ENCODE assay signal across 7 cellular contexts in genomic region chr17:81481815-81482505, GRCh38. TPM values are rescaled to one million over a fixed set of nuclear protein-coding genes. Genes with fewer than 3 reads are reported as not detected.
DNase-seq lines count a peak whose midpoint lies in the region; ATAC-seq and TF ChIP-seq lines count a peak whose summit lies in the region.

No MANE protein-coding gene starts in this region.

- H3K36me3 Mint-ChIP-seq in activated naive CD8-positive, alpha-beta T cell treated with anti-CD3 and anti-CD28 coated beads, Interleukin-2, amount 10 ng/mL, durations not matched to agents 7 days and 5 days: no peaks in the 10 kb centered on the region

- H3K4me1 ChIP-seq in IMR-90 (ENCODE audit: control insufficient read depth, insufficient read depth, low read length) (peaks cover 10% of the 10 kb centered on the region), left lung (peaks cover 5 to 30% of the 10 kb centered on the region in 2 donors)

- no peak overlapping the region for H3K56ac ChIP-seq in IMR-90 (ENCODE audit: extremely low read depth, insufficient read depth, low read length)

- H2AFZ ChIP-seq in IMR-90 (replicated peaks; ENCODE audit: low read length, poor library complexity): peak overlapping the region; percentile 86

- H3K18ac ChIP-seq in IMR-90 (ENCODE audit: low read depth, low read length): no peak overlapping the region; the same call in 1 of the 2 replicates

- no peaks in the 10 kb centered on the region for H3K9me3 Mint-ChIP-seq in activated naive CD8-positive, alpha-beta T cell treated with anti-CD3 and anti-CD28 coated beads, Interleukin-2, amount 10 ng/mL, durations not matched to agents 7 days and 5 days
- no peaks in the 10 kb centered on the region for H3K9me3 Mint-ChIP-seq in stimulated activated naive CD8-positive, alpha-beta T cell treated with anti-CD3 and anti-CD28 coated beads, Interleukin-15, amount 100 ng/mL, for 72 hours

- peak overlapping the region; percentile 91 for H2AK9ac ChIP-seq in IMR-90 (replicated peaks; ENCODE audit: low read depth, low read length, poor library complexity)

- dilution Hi-C loops in IMR-90 (cut with HindIII; ENCODE audit: low sequenced_read_pairs, unreplicated experiment): no loop called here

- TF ChIP-seq POLR2A in IMR-90 (IDR thresholded peaks at IDR 0.05; ENCODE audit: low read depth, low read length): no peak

- H3K23ac ChIP-seq in IMR-90 (ENCODE audit: low read depth, low read length): peak overlapping the region; percentile 76; the same call in 1 of the 2 replicates

- H3K36me3 ChIP-seq in IMR-90 (ENCODE audit: control insufficient read depth, insufficient read depth, low read length) (no peaks in the 10 kb centered on the region), left lung (no peaks in the 10 kb centered on the region)

- POLR2A ChIA-PET in IMR-90 (lab: Charles Lee; ENCODE audit: unreplicated experiment): no interaction called here
- POLR2A ChIA-PET in activated naive CD8-positive, alpha-beta T cell treated with anti-CD3 and anti-CD28 coated beads, Interleukin-2, amount 10 ng/mL, durations not matched to agents 7 days and 5 days (lab: Charles Lee): interaction anchor here (0.6 to 0.9 kb wide), 2 partner anchors 25 to 197 kb away, joined by 3 to 4 read pairs; no protein-coding TSS in a partner anchor

- CTCF ChIA-PET in IMR-90 (lab: Yijun Ruan, JAX): no interaction called here

- peaks cover 9% of the 10 kb centered on the region for H3K4me1 Mint-ChIP-seq in activated naive CD8-positive, alpha-beta T cell treated with anti-CD3 and anti-CD28 coated beads, Interleukin-2, amount 10 ng/mL, durations not matched to agents 7 days and 5 days
- H3K4me1 Mint-ChIP-seq in stimulated activated naive CD8-positive, alpha-beta T cell treated with anti-CD3 and anti-CD28 coated beads, Interleukin-15, amount 100 ng/mL, for 72 hours: peaks cover 39% of the 10 kb centered on the region

- DNase-seq in IMR-90: no peak
- DNase-seq in activated naive CD8-positive, alpha-beta T cell treated with anti-CD3 and anti-CD28 coated beads, Interleukin-2, amount 10 ng/mL, durations not matched to agents 7 days and 5 days: no peak
- no peak for DNase-seq in left lung
- DNase-seq in stimulated activated naive CD8-positive, alpha-beta T cell treated with anti-CD3 and anti-CD28 coated beads, Interleukin-15, amount 100 ng/mL, for 72 hours: no peak
- no peak for DNase-seq in NCI-H774 (lab: John Stamatoyannopoulos, UW)
- DNase-seq in glomerular visceral epithelial cell (ENCODE audit: extremely low spot score): no peak

- H3K27ac ChIP-seq in IMR-90 (ENCODE audit: insufficient read depth, low read length) (no peak overlapping the region), left lung (no peak overlapping the region)

- H2BK15ac ChIP-seq in IMR-90 (ENCODE audit: low read depth, low read length): no peak overlapping the region

- BruUV-seq in IMR-90 (replicated peaks; lab: Mats Ljungman, UMichigan): no TSS peak

- H3K79me1 ChIP-seq in IMR-90 (ENCODE audit: low read depth in 1 of 2, low read length in 2 of 2): no peaks in the 10 kb centered on the region; a peak in 1 of 4 replicates

- H3K27me3 ChIP-seq in IMR-90 (ENCODE audit: control insufficient read depth, insufficient read depth, low read length): no peaks in the 10 kb centered on the region
- H3K27me3 ChIP-seq in left lung: peaks cover 0 to 40% of the 10 kb centered on the region in 2 donors

- intact Hi-C loops in IMR-90 (cut with micrococcal nuclease): no loop called here
- intact Hi-C loops in left lung (cut with DNase I): loop anchor here (5.0 to 10.0 kb wide), 4 partner anchors 77 to 230 kb away; partner anchors contain the start of gene BAHCC1 (in 1 of the 2)

- peak overlapping the region; percentile 59; the same call in 1 of the 2 replicates for H4K91ac ChIP-seq in IMR-90 (ENCODE audit: insufficient read depth, low read depth, low read length)

- H3K27ac Mint-ChIP-seq in activated naive CD8-positive, alpha-beta T cell treated with anti-CD3 and anti-CD28 coated beads, Interleukin-2, amount 10 ng/mL, durations not matched to agents 7 days and 5 days: no peak overlapping the region
- peak overlapping the region in 1 of 2 donors; percentile 76 for H3K27ac Mint-ChIP-seq in stimulated activated naive CD8-positive, alpha-beta T cell treated with anti-CD3 and anti-CD28 coated beads, Interleukin-15, amount 100 ng/mL, for 72 hours

- H2AK5ac ChIP-seq in IMR-90 (ENCODE audit: low read depth, low read length): peak overlapping the region; percentile 16; the same call in 1 of the 2 replicates

- TF ChIP-seq CTCF in IMR-90 (conservative IDR thresholded peaks at IDR 0.05; ENCODE audit: low read depth, low read length) (no peak), left lung (IDR thresholded peaks at IDR 0.05) (no peak)

- H3K9me3 ChIP-seq in IMR-90 (ENCODE audit: control insufficient read depth, insufficient read depth, low read length) (no peaks in the 10 kb centered on the region), left lung (no peaks in the 10 kb centered on the region)

- peak overlapping the region; percentile 38; the same call in 1 of the 2 replicates for H4K5ac ChIP-seq in IMR-90 (ENCODE audit: low read depth, low read length)

- H4K20me1 ChIP-seq in IMR-90 (ENCODE audit: insufficient read depth, low read length): no peaks in the 10 kb centered on the region

- H3K14ac ChIP-seq in IMR-90 (replicated peaks; ENCODE audit: low read depth, low read length): peak overlapping the region; percentile 89; the same call in 1 of the 2 replicates

- peak overlapping the region; percentile 77 for H3K4me2 ChIP-seq in IMR-90 (ENCODE audit: low read depth, low read length)

- peaks cover 43% of the 10 kb centered on the region for H3K27me3 Mint-ChIP-seq in activated naive CD8-positive, alpha-beta T cell treated with anti-CD3 and anti-CD28 coated beads, Interleukin-2, amount 10 ng/mL, durations not matched to agents 7 days and 5 days
- peaks cover 59% of the 10 kb centered on the region for H3K27me3 Mint-ChIP-seq in stimulated activated naive CD8-positive, alpha-beta T cell treated with anti-CD3 and anti-CD28 coated beads, Interleukin-15, amount 100 ng/mL, for 72 hours

- H3K4me3 Mint-ChIP-seq in activated naive CD8-positive, alpha-beta T cell treated with anti-CD3 and anti-CD28 coated beads, Interleukin-2, amount 10 ng/mL, durations not matched to agents 7 days and 5 days: peak overlapping the region; percentile 66
- H3K4me3 Mint-ChIP-seq in stimulated activated naive CD8-positive, alpha-beta T cell treated with anti-CD3 and anti-CD28 coated beads, Interleukin-15, amount 100 ng/mL, for 72 hours: peak overlapping the region; percentile 69 to 81

- ATAC-seq in IMR-90 (ENCODE audit: low read depth) (no peak), left lung (no peak), HG03520 (IDR thresholded peaks at IDR 0.05; ENCODE audit: unreplicated experiment) (no peak)
- no peak for ATAC-seq in activated naive CD8-positive, alpha-beta T cell treated with anti-CD3 and anti-CD28 coated beads, Interleukin-2, amount 10 ng/mL, durations not matched to agents 7 days and 5 days (ENCODE audit: low read depth)
- ATAC-seq in stimulated activated naive CD8-positive, alpha-beta T cell treated with anti-CD3 and anti-CD28 coated beads, Interleukin-15, amount 100 ng/mL, for 72 hours: no peak

- TF ChIP-seq RAD21 in IMR-90 (IDR thresholded peaks at IDR 0.05; ENCODE audit: low read length): no peak

- H3K9me1 ChIP-seq in IMR-90 (ENCODE audit: insufficient read depth, low read length): no peaks in the 10 kb centered on the region

- peak overlapping the region; percentile 74 for H3K4ac ChIP-seq in IMR-90 (ENCODE audit: low read depth, low read length)

- in situ Hi-C loops in IMR-90 (cut with MboI; ENCODE audit: low sequenced_read_pairs): loop anchor here (5.0 kb wide), 2 partner anchors 75 to 225 kb away; no protein-coding TSS in a partner anchor

- H3K9ac ChIP-seq in IMR-90 (ENCODE audit: low read depth, low read length): peak overlapping the region; percentile 7; the same call in 1 of the 2 replicates

- H4K8ac ChIP-seq in IMR-90 (ENCODE audit: low read depth in 2 of 2, low read length in 2 of 2): peak overlapping the region; percentile 23 to 76; a peak in 2 of 4 replicates

- no CpG with 5 or more reads among the region's 18 CpGs for WGBS in IMR-90 (ENCODE audit: extremely low coverage in 2 of 2, insufficient read length in 1 of 2), 2 experiments

- no peak overlapping the region for H2BK5ac ChIP-seq in IMR-90 (ENCODE audit: low read depth, low read length, poor library complexity, severe bottlenecking)

- H2BK20ac ChIP-seq in IMR-90 (ENCODE audit: low read depth, low read length): no peak overlapping the region

- H3K4me3 ChIP-seq in IMR-90 (ENCODE audit: insufficient read depth, low read depth, low read length) (peak overlapping the region; percentile 24), left lung (peak overlapping the region; percentile 33 to 48)

- H2BK120ac ChIP-seq in IMR-90 (ENCODE audit: low read depth, low read length): no peak overlapping the region; the same call in 1 of the 2 replicates

TF ChIP-seq in IMR-90, 13 proteins besides CTCF, POLR2A, EP300 and RAD21 (continues in another document):
- TF ChIP-seq FOS (IDR thresholded peaks at IDR 0.05; ENCODE audit: low read depth, low read length) (no peak), RCOR1 (IDR thresholded peaks at IDR 0.05; ENCODE audit: insufficient replicate concordance, low read length) (no peak), MAZ (IDR thresholded peaks at IDR 0.05; ENCODE audit: borderline replicate concordance, low read depth, low read length) (no peak), CHD1 (IDR thresholded peaks at IDR 0.05; ENCODE audit: low read depth, low read length) (no peak)

RNA-seq across cellular contexts. Expression of gene ACTG1, which starts 30.6 kb away (rescaled TPM):
- 12,144 and 15,732 TPM in 2 replicates for total RNA-seq in IMR-90 (2012; rRNA removed)
- polyA plus RNA-seq in IMR-90 (2012; rRNA removed): 10,271 and 10,907 TPM in 2 replicates
- 46,606 and 47,328 TPM in 2 replicates for polyA plus RNA-seq in IMR-90 (2012; cell fraction: cytosol; rRNA removed)
- polyA plus RNA-seq in IMR-90 (2012; cell fraction: nucleus; rRNA removed; ENCODE audit: low replicate concordance): 8,917 and 28,399 TPM in 2 replicates
- 1,000 to 10,000 TPM; 2,936 to 3,174 TPM for total RNA-seq in activated naive CD8-positive, alpha-beta T cell treated with anti-CD3 and anti-CD28 coated beads, Interleukin-2, amount 10 ng/mL, durations not matched to agents 7 days and 5 days
- 1,000 to 10,000 TPM; 2,607 to 3,206 TPM for total RNA-seq in left lung

RNA-seq across cellular contexts. Expression of gene FSCN2, which starts 46.2 kb away (rescaled TPM):
- total RNA-seq in IMR-90 (2012; rRNA removed) (0.18 and 0.28 TPM in 2 replicates), left lung (1 to 10 TPM; 2.1 to 3.4 TPM)
- 0.84 and 1.1 TPM in 2 replicates for polyA plus RNA-seq in IMR-90 (2012; rRNA removed)
- polyA plus RNA-seq in IMR-90 (2012; cell fraction: cytosol; rRNA removed): 0.22 and 0.96 TPM in 2 replicates
- polyA plus RNA-seq in IMR-90 (2012; cell fraction: nucleus; rRNA removed; ENCODE audit: low replicate concordance): 2.6 and 6.7 TPM in 2 replicates
- 1 to 10 TPM in 1 of 2 experiments, under 1 TPM in 1; 0.94 to 1.7 TPM for total RNA-seq in activated naive CD8-positive, alpha-beta T cell treated with anti-CD3 and anti-CD28 coated beads, Interleukin-2, amount 10 ng/mL, durations not matched to agents 7 days and 5 days
